ENCODE assay signal across 8 cellular contexts in genomic region chr2:111662771-111663470, GRCh38.
DNase-seq lines count a peak whose midpoint lies in the region; ATAC-seq and TF ChIP-seq lines count a peak whose summit lies in the region.

No MANE protein-coding gene starts in this region.

- H3K27me3 ChIP-seq in smooth muscle cell (ENCODE audit: low read depth), result no peaks in the 10 kb centered on the region

- H3K4me1 Mint-ChIP-seq in activated T-helper 17 cell treated with anti-CD3 and anti-CD28 coated beads, Interleukin-2, amount 50 U/mL, for 72 hours, result peaks cover 12% of the 10 kb centered on the region

- intact Hi-C loops in sciatic nerve (cut with DNase I) (no loop called here), left cardiac atrium (cut with DNase I) (no loop called here)

- no peak overlapping the region for H3K9ac ChIP-seq in smooth muscle cell (ENCODE audit: low read depth)

- H3K27ac Mint-ChIP-seq in activated T-helper 17 cell treated with anti-CD3 and anti-CD28 coated beads, Interleukin-2, amount 50 U/mL, for 72 hours, result no peak overlapping the region

- no peak overlapping the region for H3K4me3 ChIP-seq in smooth muscle cell

- peaks cover 12% of the 10 kb centered on the region for H3K27me3 Mint-ChIP-seq in activated T-helper 17 cell treated with anti-CD3 and anti-CD28 coated beads, Interleukin-2, amount 50 U/mL, for 72 hours

- no peak overlapping the region for H3K4me2 ChIP-seq in smooth muscle cell

- H3K27ac ChIP-seq in smooth muscle cell (ENCODE audit: low read depth), result no peak overlapping the region

- peak; percentile 13 for DNase-seq in stimulated activated CD4-positive, alpha-beta T cell treated with anti-CD3 and anti-CD28 coated beads, Interleukin-4, amount 100 ng/mL, for 1 hour
- no peak for DNase-seq in sciatic nerve (ENCODE audit: low spot score)
- no peak for DNase-seq in smooth muscle cell (lab: John Stamatoyannopoulos, UW; ENCODE audit: unreplicated experiment)
- DNase-seq in anterior cingulate cortex (lab: John Stamatoyannopoulos, UW), result no peak
- no peak for DNase-seq in left cardiac atrium

- no peaks in the 10 kb centered on the region for H3K36me3 Mint-ChIP-seq in activated T-helper 17 cell treated with anti-CD3 and anti-CD28 coated beads, Interleukin-2, amount 50 U/mL, for 72 hours (ENCODE audit: low read depth)

- H3F3A ChIP-seq in smooth muscle cell (ENCODE audit: low read depth), result no peaks in the 10 kb centered on the region

- no peaks in the 10 kb centered on the region for H4K20me1 ChIP-seq in smooth muscle cell (ENCODE audit: low read depth)

- TF ChIP-seq CTCF in smooth muscle cell (IDR thresholded peaks at IDR 0.05; ENCODE audit: borderline replicate concordance, insufficient read depth, poor library complexity, severe bottlenecking), result no peak

- H3K79me2 ChIP-seq in smooth muscle cell (ENCODE audit: low read depth), result no peaks in the 10 kb centered on the region

- H3K4me1 ChIP-seq in smooth muscle cell (ENCODE audit: low read depth), result no peaks in the 10 kb centered on the region

- peak; percentile 93 for ATAC-seq in GM19025 (IDR thresholded peaks at IDR 0.05; ENCODE audit: low read depth, unreplicated experiment)
- ATAC-seq in HG02798 (IDR thresholded peaks at IDR 0.05; ENCODE audit: poor library complexity, unreplicated experiment), result peak; percentile 81
- ATAC-seq in activated T-helper 17 cell treated with anti-CD3 and anti-CD28 coated beads, Interleukin-2, amount 50 U/mL, for 72 hours (replicated peaks), result peak; percentile 99
- no peak for ATAC-seq in sciatic nerve
- no peak for ATAC-seq in left cardiac atrium

- no peaks in the 10 kb centered on the region for H3K9me3 ChIP-seq in smooth muscle cell (replicated peaks; ENCODE audit: low read depth)

- no peak overlapping the region for H2AFZ ChIP-seq in smooth muscle cell (ENCODE audit: low read depth)

- no peaks in the 10 kb centered on the region for H3K36me3 ChIP-seq in smooth muscle cell (ENCODE audit: low read depth)

- WGBS in smooth muscle cell (ENCODE audit: low lambda C conversion rate), result 70% methylated on average over 7 of the region's 7 CpGs

- H3K4me3 Mint-ChIP-seq in activated T-helper 17 cell treated with anti-CD3 and anti-CD28 coated beads, Interleukin-2, amount 50 U/mL, for 72 hours, result peak overlapping the region; percentile 2

- no peaks in the 10 kb centered on the region for H3K9me3 Mint-ChIP-seq in activated T-helper 17 cell treated with anti-CD3 and anti-CD28 coated beads, Interleukin-2, amount 50 U/mL, for 72 hours

Comparison
In these comparisons a context has a peak if more than half of its experiments do, and no peak if none do; other contexts are left out.
1. ATAC-seq: peak in GM19025 (single experiment), HG02798 (single experiment) and activated T-helper 17 cell treated with anti-CD3 and anti-CD28 coated beads, Interleukin-2, amount 50 U/mL, for 72 hours (single experiment); none in sciatic nerve (single experiment) and left cardiac atrium (0 of 2).